ENCODE assay signal across 11 cellular contexts in the genomic region with DNA sequence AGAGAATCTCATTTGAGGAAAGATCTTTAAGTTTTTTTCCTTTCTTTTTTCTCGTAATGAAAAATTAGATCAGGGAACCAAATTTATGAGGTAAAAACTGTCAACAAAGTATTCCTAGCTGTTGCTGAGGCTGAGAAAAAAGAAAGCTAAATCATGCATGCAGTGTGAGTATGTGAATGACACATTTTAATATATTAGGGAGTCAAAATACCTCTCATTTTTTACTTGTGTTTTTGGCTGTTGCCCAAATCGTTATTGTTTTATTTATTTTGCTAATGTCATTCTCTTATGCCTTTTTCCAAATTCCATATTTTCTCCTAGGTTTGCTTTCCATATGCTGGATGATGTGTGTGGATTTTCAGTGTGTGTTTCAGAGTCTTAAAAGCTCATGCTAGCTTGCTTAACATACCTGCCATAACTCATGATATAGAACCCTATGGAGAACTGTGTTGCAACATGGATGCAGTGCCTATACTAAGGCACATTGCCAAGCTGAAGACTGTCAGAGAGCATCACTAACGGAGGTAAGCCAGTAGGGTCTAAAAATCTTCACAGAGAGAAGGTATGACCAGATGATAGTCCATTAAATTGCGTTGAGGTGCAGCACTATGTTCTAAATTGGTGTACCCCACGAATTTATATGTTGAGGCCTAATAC.
A peak's percentile ranks its signal among the peaks of the same experiment; 100 is the strongest.
DNase-seq lines count a peak whose midpoint lies in the region; ATAC-seq and TF ChIP-seq lines count a peak whose summit lies in the region.
"Had no signal": no experiment of that assay in that cellular context is flagged by ENCODE, and none has a peak within 500 bp of the region (broad histone marks: within the 10 kb centered on the region; RNA-seq: fewer than 3 reads in every experiment).

No MANE protein-coding gene starts in this region.

- H3K27ac ChIP-seq in left ventricle myocardium inferior (replicated peaks) (peak overlapping the region; percentile 36), coronary artery (peak overlapping the region; percentile 8 to 83), vagina (peak overlapping the region; percentile 45)

- H3K27ac Mint-ChIP-seq in nephron progenitor cell, result peak overlapping the region; percentile 76
- H3K27ac Mint-ChIP-seq in activated T-helper 17 cell treated with anti-CD3 and anti-CD28 coated beads, Interleukin-2, amount 50 U/mL, for 72 hours, result no peak overlapping the region
- H3K27ac Mint-ChIP-seq: activated naive CD4-positive, alpha-beta T cell treated with anti-CD3 and anti-CD28 coated beads, Interleukin-2, amount 50 U/mL, for 72 hours had no signal

- TF ChIP-seq POLR2A in vagina (IDR thresholded peaks at IDR 0.05), result no peak

- ATAC-seq in Right ventricle myocardium superior (ENCODE audit: poor library complexity), result no peak
- no peak for ATAC-seq in activated T-helper 17 cell treated with anti-CD3 and anti-CD28 coated beads, Interleukin-2, amount 50 U/mL, for 72 hours (replicated peaks)
- ATAC-seq: activated naive CD4-positive, alpha-beta T cell treated with anti-CD3 and anti-CD28 coated beads, Interleukin-2, amount 50 U/mL, for 72 hours had no signal

- peaks cover 21% of the 10 kb centered on the region for H3K9me3 Mint-ChIP-seq in nephron progenitor cell
- H3K9me3 Mint-ChIP-seq in activated T-helper 17 cell treated with anti-CD3 and anti-CD28 coated beads, Interleukin-2, amount 50 U/mL, for 72 hours, result no peaks in the 10 kb centered on the region

- H3K4me3 ChIP-seq in left ventricle myocardium inferior (no peak overlapping the region), coronary artery (no peak overlapping the region), vagina (no peak overlapping the region)

- peaks cover 44% of the 10 kb centered on the region for H3K4me1 Mint-ChIP-seq in nephron progenitor cell
- no peaks in the 10 kb centered on the region for H3K4me1 Mint-ChIP-seq in activated T-helper 17 cell treated with anti-CD3 and anti-CD28 coated beads, Interleukin-2, amount 50 U/mL, for 72 hours

- H3K4me3 Mint-ChIP-seq in nephron progenitor cell, result no peak overlapping the region
- H3K4me3 Mint-ChIP-seq in activated T-helper 17 cell treated with anti-CD3 and anti-CD28 coated beads, Interleukin-2, amount 50 U/mL, for 72 hours, result no peak overlapping the region

- in situ Hi-C loops in ACHN (cut with HindIII; ENCODE audit: low pct_ligation_motif_present, low pct_unique_long_range_greater_than_20kb, low sequenced_read_pairs), result no loop called here

- H3K27me3 ChIP-seq in left ventricle myocardium inferior (ENCODE audit: low read depth), result no peaks in the 10 kb centered on the region
- H3K27me3 ChIP-seq in vagina, result no peaks in the 10 kb centered on the region

- intact Hi-C loops in left ventricle myocardium inferior (cut with micrococcal nuclease) (no loop called here), Right ventricle myocardium superior (cut with DNase I) (no loop called here), vagina (cut with DNase I) (no loop called here)

- no peaks in the 10 kb centered on the region for H3K36me3 ChIP-seq in left ventricle myocardium inferior
- H3K36me3 ChIP-seq in vagina, result no peaks in the 10 kb centered on the region

- no peaks in the 10 kb centered on the region for H3K27me3 Mint-ChIP-seq in nephron progenitor cell (ENCODE audit: low read depth, poor library complexity)
- H3K27me3 Mint-ChIP-seq in activated T-helper 17 cell treated with anti-CD3 and anti-CD28 coated beads, Interleukin-2, amount 50 U/mL, for 72 hours, result no peaks in the 10 kb centered on the region

- H3K4me1 ChIP-seq in left ventricle myocardium inferior (peaks cover 22% of the 10 kb centered on the region), vagina (peaks cover 33% of the 10 kb centered on the region)

- DNase-seq in left ventricle myocardium inferior (no peak), Right ventricle myocardium superior (no peak), coronary artery (ENCODE audit: low spot score) (no peak), nephron progenitor cell (no peak), vagina (ENCODE audit: extremely low spot score in 2 of 2) (no peak), ACHN (no peak), NCI-H1436 (lab: John Stamatoyannopoulos, UW) (no peak)
- DNase-seq: DMS 273 treated with DMSO at 0.1 percent for 48 hours, NCI-H524 treated with DMSO at 0.1 percent for 48 hours had no signal

- no peak for TF ChIP-seq CTCF in left ventricle myocardium inferior (IDR thresholded peaks at IDR 0.05; ENCODE audit: borderline replicate concordance)
- no peak for TF ChIP-seq CTCF in coronary artery (IDR thresholded peaks at IDR 0.05)
- TF ChIP-seq CTCF in nephron progenitor cell (IDR thresholded peaks at IDR 0.05), result no peak
- no peak for TF ChIP-seq CTCF in vagina (IDR thresholded peaks at IDR 0.05)

- no peaks in the 10 kb centered on the region for H3K9me3 ChIP-seq in left ventricle myocardium inferior (replicated peaks)
- H3K9me3 ChIP-seq in vagina, result no peaks in the 10 kb centered on the region

- peaks cover 13% of the 10 kb centered on the region for H3K36me3 Mint-ChIP-seq in nephron progenitor cell (ENCODE audit: low read depth)
- no peaks in the 10 kb centered on the region for H3K36me3 Mint-ChIP-seq in activated T-helper 17 cell treated with anti-CD3 and anti-CD28 coated beads, Interleukin-2, amount 50 U/mL, for 72 hours (ENCODE audit: low read depth)
